In the genomic region with DNA sequence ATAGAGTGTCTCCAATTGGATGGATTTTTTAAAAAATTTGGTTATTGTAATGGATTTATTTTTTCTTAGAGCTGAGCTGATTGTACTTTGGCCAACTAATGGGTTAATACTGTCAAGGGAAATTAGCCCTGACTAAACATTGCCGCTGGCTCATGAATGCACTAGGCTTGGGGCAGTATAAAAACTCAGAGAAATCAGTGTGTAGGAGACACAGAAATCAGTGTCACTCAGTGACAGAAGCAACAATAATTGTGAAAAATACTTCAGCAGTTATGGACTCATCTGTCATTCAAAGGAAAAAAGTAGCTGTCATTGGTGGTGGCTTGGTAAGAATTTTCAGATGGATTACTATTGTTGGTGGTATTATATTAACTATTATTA, we compare ENCODE assay signal across 1 cellular context.
TF ChIP-seq lines count a peak whose summit lies in the region.

TSS of gene KMO (plus strand) at position 206 of the 381 bp plus-strand sequence. CDS start at position 273, 67 bp downstream.

TF ChIP-seq in WTC11, 78 proteins besides CTCF, POLR2A, EP300 and RAD21 (continued from another document):
- TF ChIP-seq AFF4 (CRISPR knock-in tag; IDR thresholded peaks at IDR 0.05; ENCODE audit: borderline replicate concordance) = no peak
- no peak for TF ChIP-seq FOXJ3 (CRISPR knock-in tag; IDR thresholded peaks at IDR 0.05; ENCODE audit: borderline replicate concordance)
